ENCODE assay signal across 23 cellular contexts in the genomic region with DNA sequence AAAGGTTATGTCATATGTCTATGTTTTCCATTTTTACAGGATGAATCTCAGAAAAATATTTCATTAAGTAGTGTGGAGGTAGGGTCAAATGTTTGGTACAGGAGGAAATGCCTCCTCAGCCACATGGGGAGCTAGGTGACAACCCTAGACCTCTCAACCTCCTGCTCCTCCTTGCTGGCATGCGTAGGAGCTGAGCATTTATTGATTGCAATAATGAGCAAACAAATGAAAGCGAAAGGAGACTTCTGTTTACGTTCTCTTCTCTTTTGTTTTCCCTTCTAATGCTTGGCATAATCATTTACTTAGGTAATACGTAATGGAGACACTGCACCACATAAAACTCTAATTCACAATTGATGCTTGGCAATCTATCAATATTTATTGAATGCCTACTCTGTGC.
DNase-seq lines count a peak whose midpoint lies in the region; FAIRE-seq and TF ChIP-seq lines count a peak whose summit lies in the region.
"Had no signal": no experiment of that assay in that cellular context is flagged by ENCODE, and none has a peak within 500 bp of the region (broad histone marks: within the 10 kb centered on the region; RNA-seq: fewer than 3 reads in every experiment).

No MANE protein-coding gene starts in this region.

- CTCF ChIA-PET in Calu3 (lab: Charles Lee), result interaction anchor here (0.8 kb wide), 1 partner anchor 161 kb away, joined by 3 read pairs; no protein-coding TSS in a partner anchor

- intact Hi-C loops in Calu3 (cut with micrococcal nuclease; ENCODE audit: unreplicated experiment), result no loop called here
- intact Hi-C loops in activated T-helper 2 cell treated with anti-CD3 and anti-CD28 coated beads, Interferon-gamma antibody, Interleukin-2, Interleukin-4, amounts not matched to agents 10 μg/mL and 5 μg/mL and 100 μg/mL, durations not matched to agents 14 hours and 24 hours and 36 hours (cut with micrococcal nuclease), result no loop called here

- H3K4me1 Mint-ChIP-seq in Calu3 (ENCODE audit: low read depth, unreplicated experiment) (peaks cover 37% of the 10 kb centered on the region), immature natural killer cell (no peaks in the 10 kb centered on the region)
- H3K4me1 Mint-ChIP-seq in activated T-helper 2 cell treated with anti-CD3 and anti-CD28 coated beads, Interferon-gamma antibody, Interleukin-2, Interleukin-4, amounts not matched to agents 10 μg/mL and 5 μg/mL and 100 μg/mL, durations not matched to agents 14 hours and 24 hours and 36 hours (ENCODE audit: low read depth), result no peaks in the 10 kb centered on the region
- H3K4me1 Mint-ChIP-seq: T-helper 17 cell had no signal

- H3K4me3 Mint-ChIP-seq in Calu3 (ENCODE audit: low read depth, unreplicated experiment) (peak overlapping the region; percentile 16), immature natural killer cell (no peak overlapping the region)
- no peak overlapping the region for H3K4me3 Mint-ChIP-seq in activated T-helper 2 cell treated with anti-CD3 and anti-CD28 coated beads, Interferon-gamma antibody, Interleukin-2, Interleukin-4, amounts not matched to agents 10 μg/mL and 5 μg/mL and 100 μg/mL, durations not matched to agents 14 hours and 24 hours and 36 hours (ENCODE audit: low read depth)
- H3K4me3 Mint-ChIP-seq: CD8-positive, alpha-beta T cell; T-helper 17 cell had no signal

- FAIRE-seq in GM12891 (lab: Jason Lieb, UNC), result peak; percentile 23
- FAIRE-seq: A549, H1, RCC 7860 had no signal

- no TSS peak for BruUV-seq in Calu3 (replicated peaks; lab: Mats Ljungman, UMichigan)

- DNase-seq in Calu3, result peak; percentile 30
- DNase-seq in GM12891 (ENCODE audit: insufficient read length, low spot score), result no peak
- peak; percentile 30 for DNase-seq in NCI-H69 (lab: John Stamatoyannopoulos, UW)
- DNase-seq in mucosa of gallbladder (ENCODE audit: low spot score), result peak; percentile 45
- no peak for DNase-seq in NCI-H2107 treated with DMSO at 0.1 percent for 48 hours (lab: John Stamatoyannopoulos, UW; ENCODE audit: unreplicated experiment)
- no peak for DNase-seq in immature natural killer cell
- no peak for DNase-seq in activated T-helper 2 cell treated with anti-CD3 and anti-CD28 coated beads, Interferon-gamma antibody, Interleukin-2, Interleukin-4, amounts not matched to agents 10 μg/mL and 5 μg/mL and 100 μg/mL, durations not matched to agents 14 hours and 24 hours and 36 hours (ENCODE audit: low spot score)
- DNase-seq: C1 segment of cervical spinal cord; Caco-2; CD8-positive, alpha-beta T cell; DMS79 treated with DMSO at 0.1 percent for 48 hours; GF-D8; HCEC 1CT; Karpas-422; NCI-H1105; NCI-H1436 treated with DMSO at 0.1 percent for 48 hours; NCI-H187 treated with DMSO at 0.1 percent for 48 hours; NCI-H524; SIG-M5; T-helper 17 cell had no signal

- H3K36me3 Mint-ChIP-seq in Calu3 (ENCODE audit: insufficient read depth, unreplicated experiment) (peaks cover 4% of the 10 kb centered on the region), immature natural killer cell (no peaks in the 10 kb centered on the region)
- H3K36me3 Mint-ChIP-seq in activated T-helper 2 cell treated with anti-CD3 and anti-CD28 coated beads, Interferon-gamma antibody, Interleukin-2, Interleukin-4, amounts not matched to agents 10 μg/mL and 5 μg/mL and 100 μg/mL, durations not matched to agents 14 hours and 24 hours and 36 hours (ENCODE audit: low read depth), result no peaks in the 10 kb centered on the region
- H3K36me3 Mint-ChIP-seq: CD8-positive, alpha-beta T cell had no signal

- H3K27me3 Mint-ChIP-seq in Calu3 (ENCODE audit: unreplicated experiment), result no peaks in the 10 kb centered on the region
- H3K27me3 Mint-ChIP-seq in immature natural killer cell (ENCODE audit: low read depth in 3 of 3), result peaks cover 0 to 3% (median 2%) of the 10 kb centered on the region in 3 donors
- peaks cover 6% of the 10 kb centered on the region for H3K27me3 Mint-ChIP-seq in activated T-helper 2 cell treated with anti-CD3 and anti-CD28 coated beads, Interferon-gamma antibody, Interleukin-2, Interleukin-4, amounts not matched to agents 10 μg/mL and 5 μg/mL and 100 μg/mL, durations not matched to agents 14 hours and 24 hours and 36 hours (ENCODE audit: low read depth)

- no peak for TF ChIP-seq POLR2A in GM12891 (IDR thresholded peaks at IDR 0.05; ENCODE audit: low read depth, low read length)

- no peak for TF ChIP-seq CTCF in Calu3 (IDR thresholded peaks at IDR 0.05; ENCODE audit: unreplicated experiment)

- H3K9me3 Mint-ChIP-seq in Calu3 (ENCODE audit: low read depth, unreplicated experiment), result no peaks in the 10 kb centered on the region
- H3K9me3 Mint-ChIP-seq in immature natural killer cell, result no peaks in the 10 kb centered on the region
- no peaks in the 10 kb centered on the region for H3K9me3 Mint-ChIP-seq in activated T-helper 2 cell treated with anti-CD3 and anti-CD28 coated beads, Interferon-gamma antibody, Interleukin-2, Interleukin-4, amounts not matched to agents 10 μg/mL and 5 μg/mL and 100 μg/mL, durations not matched to agents 14 hours and 24 hours and 36 hours
- H3K9me3 Mint-ChIP-seq: CD8-positive, alpha-beta T cell had no signal

- H3K27ac Mint-ChIP-seq in Calu3 (ENCODE audit: unreplicated experiment), result peak overlapping the region; percentile 52
- H3K27ac Mint-ChIP-seq in immature natural killer cell, result no peak overlapping the region
- no peak overlapping the region for H3K27ac Mint-ChIP-seq in activated T-helper 2 cell treated with anti-CD3 and anti-CD28 coated beads, Interferon-gamma antibody, Interleukin-2, Interleukin-4, amounts not matched to agents 10 μg/mL and 5 μg/mL and 100 μg/mL, durations not matched to agents 14 hours and 24 hours and 36 hours
- H3K27ac Mint-ChIP-seq: CD8-positive, alpha-beta T cell; T-helper 17 cell had no signal

TF ChIP-seq in GM12891, 5 proteins besides CTCF, POLR2A, EP300 and RAD21:
- TF ChIP-seq TAF1 (IDR thresholded peaks at IDR 0.05; ENCODE audit: low read depth, low read length) (no peak), POU2F2 (IDR thresholded peaks at IDR 0.05; ENCODE audit: low read depth, low read length) (no peak), SPI1 (IDR thresholded peaks at IDR 0.05; ENCODE audit: low read depth, low read length) (no peak), PAX5 (IDR thresholded peaks at IDR 0.05; ENCODE audit: insufficient read depth, low read length, severe bottlenecking) (no peak), POLR2AphosphoS5 (IDR thresholded peaks at IDR 0.05; ENCODE audit: low read depth, low read length) (no peak)

Comparison
In these comparisons a context has a peak if more than half of its experiments do, and no peak if none do; other contexts are left out.
1. DNase-seq: peak in Calu3 (single experiment), NCI-H69 (single experiment) and mucosa of gallbladder (single experiment); none in GM12891 (single experiment), NCI-H2107 treated with DMSO at 0.1 percent for 48 hours (single experiment), immature natural killer cell (0 of 3) and activated T-helper 2 cell treated with anti-CD3 and anti-CD28 coated beads, Interferon-gamma antibody, Interleukin-2, Interleukin-4, amounts not matched to agents 10 μg/mL and 5 μg/mL and 100 μg/mL, durations not matched to agents 14 hours and 24 hours and 36 hours (single experiment).